Comparison of ENCODE assay signal across 25 cellular contexts in the genomic region with DNA sequence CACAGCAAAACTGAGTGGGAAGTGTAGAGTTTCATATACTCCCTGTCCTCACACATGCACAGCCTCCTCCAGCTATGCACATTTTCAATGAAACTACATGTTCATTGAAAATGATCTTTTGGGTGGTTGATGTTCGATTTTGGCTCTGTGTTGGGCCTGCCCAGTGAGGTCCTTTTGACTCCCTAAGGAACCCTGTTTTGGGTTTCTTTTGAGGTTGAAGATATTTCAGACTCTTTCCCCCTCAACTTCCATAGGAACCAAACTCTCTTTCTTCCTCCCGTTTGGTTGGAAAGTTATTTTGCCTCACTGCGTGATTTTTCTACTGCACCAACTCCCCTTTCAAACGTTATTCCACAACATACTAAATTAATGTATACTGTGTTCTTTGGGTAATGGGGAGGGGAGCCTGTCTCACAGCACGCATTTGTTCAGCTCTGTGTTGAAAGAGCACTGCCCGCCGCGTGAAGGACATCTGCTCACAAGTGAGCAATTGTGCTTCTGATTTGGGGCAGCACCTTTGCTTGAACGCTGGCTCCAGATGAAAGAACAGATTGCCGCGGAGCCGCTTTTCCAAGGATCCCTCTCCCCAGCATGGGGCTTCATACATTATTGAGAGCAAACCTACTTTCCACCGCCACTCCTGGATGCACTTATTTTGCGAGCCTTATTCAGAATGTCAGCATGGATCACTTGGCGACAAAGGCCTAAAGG.
"Had no signal": no experiment of that assay in that cellular context is flagged by ENCODE, and none has a peak within 500 bp of the region (broad histone marks: within the 10 kb centered on the region; RNA-seq: fewer than 3 reads in every experiment).

No MANE protein-coding gene starts in this region.

- H3K27ac Mint-ChIP-seq: activated CD4-positive, alpha-beta memory T cell treated with anti-CD3 and anti-CD28 coated beads for 36 hours; activated CD4-positive, alpha-beta T cell treated with anti-CD3 and anti-CD28 coated beads, Interleukin-2, amount 10 ng/mL, durations not matched to agents 24 days and 14 days; activated naive CD4-positive, alpha-beta T cell treated with anti-CD3 and anti-CD28 coated beads, Interleukin-2, amount 10 ng/mL, durations not matched to agents 7 days and 5 days; activated naive CD8-positive, alpha-beta T cell treated with anti-CD3 and anti-CD28 coated beads, Interleukin-2, amount 10 ng/mL, durations not matched to agents 7 days and 5 days; activated T-cell treated with anti-CD3 and anti-CD28 coated beads, Interleukin-2, amount 50 U/mL, for 24 hours; mesothelial cell of epicardium; naive thymus-derived CD4-positive, alpha-beta T cell had no signal

- H3K27ac ChIP-seq: ascending aorta, cardiac muscle cell, esophagus muscularis mucosa, foreskin keratinocyte, heart right ventricle, spleen, suprapubic skin, tibial artery, WERI-Rb-1 had no signal

- H3K9me3 ChIP-seq: ascending aorta, esophagus muscularis mucosa, heart right ventricle, spleen, suprapubic skin, tibial artery had no signal

- H3K4me1 ChIP-seq: ascending aorta, foreskin keratinocyte, spleen, suprapubic skin, tibial artery had no signal

- H3K4me1 Mint-ChIP-seq: activated CD4-positive, alpha-beta T cell treated with anti-CD3 and anti-CD28 coated beads, Interleukin-2, amount 10 ng/mL, durations not matched to agents 24 days and 14 days; activated naive CD4-positive, alpha-beta T cell treated with anti-CD3 and anti-CD28 coated beads, Interleukin-2, amount 10 ng/mL, durations not matched to agents 7 days and 5 days; activated naive CD8-positive, alpha-beta T cell treated with anti-CD3 and anti-CD28 coated beads, Interleukin-2, amount 10 ng/mL, durations not matched to agents 7 days and 5 days; naive thymus-derived CD4-positive, alpha-beta T cell had no signal

- H3K36me3 ChIP-seq: ascending aorta, cardiac muscle cell, esophagus muscularis mucosa, heart right ventricle, spleen, suprapubic skin, tibial artery, WERI-Rb-1 had no signal

- H3K36me3 Mint-ChIP-seq: activated CD4-positive, alpha-beta memory T cell treated with anti-CD3 and anti-CD28 coated beads for 36 hours; activated naive CD4-positive, alpha-beta T cell treated with anti-CD3 and anti-CD28 coated beads, Interleukin-2, amount 10 ng/mL, durations not matched to agents 7 days and 5 days; activated naive CD8-positive, alpha-beta T cell treated with anti-CD3 and anti-CD28 coated beads, Interleukin-2, amount 10 ng/mL, durations not matched to agents 7 days and 5 days; brain; mesothelial cell of epicardium; naive thymus-derived CD4-positive, alpha-beta T cell had no signal

- H3K4me3 Mint-ChIP-seq: activated CD4-positive, alpha-beta memory T cell treated with anti-CD3 and anti-CD28 coated beads for 36 hours; activated CD4-positive, alpha-beta T cell treated with anti-CD3 and anti-CD28 coated beads, Interleukin-2, amount 10 ng/mL, durations not matched to agents 24 days and 14 days; activated naive CD4-positive, alpha-beta T cell treated with anti-CD3 and anti-CD28 coated beads, Interleukin-2, amount 10 ng/mL, durations not matched to agents 7 days and 5 days; activated naive CD8-positive, alpha-beta T cell treated with anti-CD3 and anti-CD28 coated beads, Interleukin-2, amount 10 ng/mL, durations not matched to agents 7 days and 5 days; activated T-cell treated with anti-CD3 and anti-CD28 coated beads, Interleukin-2, amount 50 U/mL, for 24 hours; mesothelial cell of epicardium; naive thymus-derived CD4-positive, alpha-beta T cell had no signal

- H3K27me3 Mint-ChIP-seq: activated CD4-positive, alpha-beta memory T cell treated with anti-CD3 and anti-CD28 coated beads for 36 hours; activated CD4-positive, alpha-beta T cell treated with anti-CD3 and anti-CD28 coated beads, Interleukin-2, amount 10 ng/mL, durations not matched to agents 24 days and 14 days; activated naive CD4-positive, alpha-beta T cell treated with anti-CD3 and anti-CD28 coated beads, Interleukin-2, amount 10 ng/mL, durations not matched to agents 7 days and 5 days; activated naive CD8-positive, alpha-beta T cell treated with anti-CD3 and anti-CD28 coated beads, Interleukin-2, amount 10 ng/mL, durations not matched to agents 7 days and 5 days; activated T-cell treated with anti-CD3 and anti-CD28 coated beads, Interleukin-2, amount 50 U/mL, for 24 hours; naive thymus-derived CD4-positive, alpha-beta T cell had no signal

- H3K9me3 Mint-ChIP-seq: activated CD4-positive, alpha-beta memory T cell treated with anti-CD3 and anti-CD28 coated beads for 36 hours; activated CD4-positive, alpha-beta T cell treated with anti-CD3 and anti-CD28 coated beads, Interleukin-2, amount 10 ng/mL, durations not matched to agents 24 days and 14 days; activated naive CD4-positive, alpha-beta T cell treated with anti-CD3 and anti-CD28 coated beads, Interleukin-2, amount 10 ng/mL, durations not matched to agents 7 days and 5 days; activated T-cell treated with anti-CD3 and anti-CD28 coated beads, Interleukin-2, amount 50 U/mL, for 24 hours; mesothelial cell of epicardium; naive thymus-derived CD4-positive, alpha-beta T cell had no signal

- H3K4me3 ChIP-seq: ascending aorta, cardiac muscle cell, esophagus muscularis mucosa, heart right ventricle, spleen, suprapubic skin, tibial artery had no signal

- DNase-seq: activated CD4-positive, alpha-beta memory T cell treated with anti-CD3 and anti-CD28 coated beads for 36 hours; activated CD4-positive, alpha-beta T cell treated with anti-CD3 and anti-CD28 coated beads, Interleukin-2, amount 10 ng/mL, durations not matched to agents 24 days and 14 days; activated CD4-positive, CD25-positive, alpha-beta regulatory T cell treated with anti-CD3 and anti-CD28 coated beads, Interleukin-2, amount 50 U/mL, for 72 hours; activated CD8-positive, alpha-beta memory T cell treated with anti-CD3 and anti-CD28 coated beads, Interleukin-2, amount 50 U/mL, for 48 hours; activated gamma-delta T cell; activated naive CD4-positive, alpha-beta T cell treated with anti-CD3 and anti-CD28 coated beads, Interleukin-2, amount 10 ng/mL, durations not matched to agents 7 days and 5 days; activated naive CD8-positive, alpha-beta T cell treated with anti-CD3 and anti-CD28 coated beads, Interleukin-2, amount 10 ng/mL, durations not matched to agents 7 days and 5 days; activated T-cell treated with anti-CD3 and anti-CD28 coated beads, Interleukin-2, amount 50 U/mL, for 24 hours; cortex of kidney; foreskin keratinocyte; heart right ventricle; naive thymus-derived CD4-positive, alpha-beta T cell; occipital lobe; right cardiac atrium; spleen; stimulated activated naive CD4-positive, alpha-beta T cell; T1000; tibial artery; WERI-Rb-1 had no signal

- H3K27me3 ChIP-seq: ascending aorta, cardiac muscle cell, esophagus muscularis mucosa, foreskin keratinocyte, heart right ventricle, spleen, suprapubic skin, tibial artery had no signal

- ATAC-seq: foreskin keratinocyte; heart right ventricle; naive thymus-derived CD4-positive, alpha-beta T cell; right cardiac atrium had no signal
